ENCODE assay signal across 14 cellular contexts in genomic region chr2:236745420-236746210, GRCh38.
A peak's percentile ranks its signal among the peaks of the same experiment; 100 is the strongest.
DNase-seq lines count a peak whose midpoint lies in the region; ATAC-seq and TF ChIP-seq lines count a peak whose summit lies in the region.
"Had no signal": no experiment of that assay in that cellular context is flagged by ENCODE, and none has a peak within 500 bp of the region (broad histone marks: within the 10 kb centered on the region; RNA-seq: fewer than 3 reads in every experiment).

No MANE protein-coding gene starts in this region.

- intact Hi-C loops in posterior cingulate gyrus (cut with DNase I) = no loop called here

- peak overlapping the region; percentile 95 for H3K27ac ChIP-seq in ACC112 (ENCODE audit: low read depth, low read length)
- H3K27ac ChIP-seq: heart left ventricle had no signal

- no peaks in the 10 kb centered on the region for H3K27me3 ChIP-seq in ACC112 (ENCODE audit: insufficient read depth, low read length)
- H3K27me3 ChIP-seq: heart left ventricle had no signal

- no peak for TF ChIP-seq CTCF in astrocyte of the spinal cord (IDR thresholded peaks at IDR 0.05; ENCODE audit: low read depth, low read length)

- in situ Hi-C loops in astrocyte of the spinal cord (cut with HindIII; ENCODE audit: low sequenced_read_pairs) = no loop called here

- H3K79me2 ChIP-seq in ACC112 (ENCODE audit: control insufficient read depth, insufficient read depth, low read length, unreplicated experiment) = no peaks in the 10 kb centered on the region

- no peaks in the 10 kb centered on the region for H3K36me3 ChIP-seq in ACC112 (ENCODE audit: insufficient read depth, low read length)
- H3K36me3 ChIP-seq: heart left ventricle had no signal

- peak; percentile 60 for DNase-seq in HS-5 (ENCODE audit: low read depth)
- DNase-seq in astrocyte of the spinal cord (ENCODE audit: low read depth, low spot score) = peak; percentile 93
- peak; percentile 85 for DNase-seq in kidney tubule cell (ENCODE audit: low spot score)
- DNase-seq in posterior cingulate gyrus = no peak
- no peak for DNase-seq in NCI-H2081 treated with DMSO at 0.1 percent for 48 hours (lab: John Stamatoyannopoulos, UW)
- no peak for DNase-seq in NCI-H1436 (lab: John Stamatoyannopoulos, UW)
- DNase-seq: activated B cell treated with CpG ODN at 0.5 μM for 24 hours; activated naive CD8-positive, alpha-beta T cell treated with anti-CD3 and anti-CD28 coated beads for 36 hours; COR-L47; heart left ventricle; NCI-H2107; stimulated activated CD8-positive, alpha-beta memory T cell treated with anti-CD3 and anti-CD28 coated beads, Interleukin-4, amount 100 ng/mL, for 48 hours had no signal

- ATAC-seq in HG02588 (IDR thresholded peaks at IDR 0.05; ENCODE audit: unreplicated experiment) = no peak
- ATAC-seq: heart left ventricle had no signal

- H3K4me1 ChIP-seq in ACC112 (ENCODE audit: control insufficient read depth, insufficient read depth, low read length, unreplicated experiment) = peaks cover 63% of the 10 kb centered on the region

- H2AFZ ChIP-seq in ACC112 (ENCODE audit: low read length, unreplicated experiment) = no peak overlapping the region

- H3K4me3 ChIP-seq in ACC112 (ENCODE audit: low read depth, low read length) (peak overlapping the region; percentile 28; the same call in 1 of the 2 replicates), astrocyte of the spinal cord (ENCODE audit: low read depth, low read length) (no peak overlapping the region)
- H3K4me3 ChIP-seq: heart left ventricle had no signal

Comparison
In these comparisons a context has a peak if more than half of its experiments do, and no peak if none do; other contexts are left out.
1. DNase-seq: peak in HS-5 (single experiment), astrocyte of the spinal cord (single experiment) and kidney tubule cell (single experiment); none in posterior cingulate gyrus (0 of 10), NCI-H2081 treated with DMSO at 0.1 percent for 48 hours (single experiment) and NCI-H1436 (single experiment).